ENCODE assay signal across 26 cellular contexts in the genomic region with DNA sequence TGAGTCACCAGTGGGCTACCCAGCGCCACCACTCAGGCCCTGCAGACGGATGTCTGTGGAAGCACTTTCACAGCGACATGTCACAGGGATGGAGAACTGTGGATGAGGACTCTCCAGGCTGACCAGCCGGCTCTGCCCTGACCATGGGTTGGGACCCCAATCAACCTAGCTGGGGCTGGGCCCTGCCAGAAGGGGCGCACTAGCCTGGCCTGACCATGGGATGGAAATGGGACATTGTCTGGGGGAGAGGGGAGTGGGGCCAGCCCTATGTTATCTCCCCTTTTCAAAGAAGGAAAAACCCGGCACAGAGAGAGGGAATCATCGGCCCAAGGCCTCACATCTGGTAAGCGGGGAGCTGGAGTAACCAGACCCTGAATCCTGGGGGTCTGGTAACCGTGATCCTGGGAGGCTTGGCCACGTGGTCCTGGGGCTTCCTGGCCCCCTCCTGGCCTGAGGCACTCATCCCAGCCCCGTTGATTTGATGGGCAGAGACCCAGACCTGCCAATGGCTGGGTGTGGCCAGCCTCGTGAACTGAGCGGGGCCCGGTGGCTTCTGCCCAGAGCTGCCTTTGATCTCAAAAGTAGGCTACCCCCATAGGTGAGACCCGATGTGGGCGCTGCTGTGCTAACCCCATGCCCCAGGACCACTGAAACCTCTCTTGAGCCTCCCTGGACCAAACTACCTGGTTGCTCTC. TPM values are rescaled to one million over a fixed set of nuclear protein-coding genes. Genes with fewer than 3 reads are reported as not detected.
"Had no signal": no experiment of that assay in that cellular context is flagged by ENCODE, and none has a peak within 500 bp of the region (broad histone marks: within the 10 kb centered on the region; RNA-seq: fewer than 3 reads in every experiment).

No MANE protein-coding gene starts in this region.

- H3K4me1 ChIP-seq: adrenal gland had no signal

- H3K27me3 Mint-ChIP-seq: activated CD4-positive, alpha-beta T cell treated with anti-CD3 and anti-CD28 coated beads, Interleukin-2, amount 10 ng/mL, durations not matched to agents 24 days and 14 days; activated naive CD8-positive, alpha-beta T cell treated with anti-CD3 and anti-CD28 coated beads, Interleukin-2, amount 10 ng/mL, durations not matched to agents 7 days and 5 days had no signal

- H3K4me3 Mint-ChIP-seq: activated B cell treated with CpG ODN at 0.5 μM for 24 hours; activated CD4-positive, alpha-beta memory T cell treated with anti-CD3 and anti-CD28 coated beads for 36 hours; activated CD4-positive, alpha-beta T cell treated with anti-CD3 and anti-CD28 coated beads, Interleukin-2, amount 10 ng/mL, durations not matched to agents 24 days and 14 days; activated naive CD8-positive, alpha-beta T cell treated with anti-CD3 and anti-CD28 coated beads, Interleukin-2, amount 10 ng/mL, durations not matched to agents 7 days and 5 days; T-helper 1 cell treated with Interleukin-12 subunit alpha and Interleukin-12 subunit beta and Interleukin-4 antibody, amounts not matched to agents 30 μg/mL and 1 μg/mL, for 36 hours had no signal

- H3K4me1 Mint-ChIP-seq: activated naive CD8-positive, alpha-beta T cell treated with anti-CD3 and anti-CD28 coated beads, Interleukin-2, amount 10 ng/mL, durations not matched to agents 7 days and 5 days had no signal

- H3K36me3 Mint-ChIP-seq: activated CD4-positive, alpha-beta memory T cell treated with anti-CD3 and anti-CD28 coated beads for 36 hours; activated naive CD8-positive, alpha-beta T cell treated with anti-CD3 and anti-CD28 coated beads, Interleukin-2, amount 10 ng/mL, durations not matched to agents 7 days and 5 days had no signal

- H3K27ac Mint-ChIP-seq: activated B cell treated with CpG ODN at 0.5 μM for 24 hours; activated CD4-positive, alpha-beta memory T cell treated with anti-CD3 and anti-CD28 coated beads for 36 hours; activated CD4-positive, alpha-beta T cell treated with anti-CD3 and anti-CD28 coated beads, Interleukin-2, amount 10 ng/mL, durations not matched to agents 24 days and 14 days; activated naive CD8-positive, alpha-beta T cell treated with anti-CD3 and anti-CD28 coated beads, Interleukin-2, amount 10 ng/mL, durations not matched to agents 7 days and 5 days; T-helper 1 cell treated with Interleukin-12 subunit alpha and Interleukin-12 subunit beta and Interleukin-4 antibody, amounts not matched to agents 30 μg/mL and 1 μg/mL, for 36 hours had no signal

- H3K36me3 ChIP-seq: adrenal gland, MG63, Peyer's patch had no signal

- H3K4me3 ChIP-seq: adrenal gland, MG63, Peyer's patch had no signal

- DNase-seq: activated B cell treated with CpG ODN at 0.5 μM for 24 hours; activated CD4-positive, alpha-beta T cell treated with anti-CD3 and anti-CD28 coated beads for 1 hour; activated CD4-positive, alpha-beta T cell treated with anti-CD3 and anti-CD28 coated beads, Interleukin-2, amount 10 ng/mL, durations not matched to agents 24 days and 14 days; activated CD8-positive, alpha-beta memory T cell treated with anti-CD3 and anti-CD28 coated beads for 24 hours; activated naive CD4-positive, alpha-beta T cell treated with anti-CD3 and anti-CD28 coated beads, Interleukin-2, amount 50 U/mL, for 16 hours; activated naive CD8-positive, alpha-beta T cell treated with anti-CD3 and anti-CD28 coated beads, Interleukin-2, amount 10 ng/mL, durations not matched to agents 7 days and 5 days; activated T-cell treated with anti-CD3 and anti-CD28 coated beads, Interleukin-2, amount 50 U/mL, for 48 hours; adrenal gland; anterior cingulate cortex; cerebellar nuclear complex; MG63; MV-4-11; NCI-H1105; NCI-H1436; NCI-H1694 treated with DMSO at 0.1 percent for 48 hours; NCI-H2029 treated with DMSO at 0.1 percent for 48 hours; NCI-H345; NCI-H510A; NCI-H526 treated with DMSO at 0.1 percent for 48 hours; NCI-H82; Peyer's patch; SHP77 treated with DMSO at 0.1 percent for 48 hours; T-helper 9 cell had no signal

- H3K27me3 ChIP-seq: adrenal gland, MG63, Peyer's patch had no signal

- H3K27ac ChIP-seq: adrenal gland, Peyer's patch had no signal

- H3K9me3 Mint-ChIP-seq: activated B cell treated with CpG ODN at 0.5 μM for 24 hours; activated CD4-positive, alpha-beta memory T cell treated with anti-CD3 and anti-CD28 coated beads for 36 hours; activated CD4-positive, alpha-beta T cell treated with anti-CD3 and anti-CD28 coated beads, Interleukin-2, amount 10 ng/mL, durations not matched to agents 24 days and 14 days; activated naive CD8-positive, alpha-beta T cell treated with anti-CD3 and anti-CD28 coated beads, Interleukin-2, amount 10 ng/mL, durations not matched to agents 7 days and 5 days; T-helper 1 cell treated with Interleukin-12 subunit alpha and Interleukin-12 subunit beta and Interleukin-4 antibody, amounts not matched to agents 30 μg/mL and 1 μg/mL, for 36 hours had no signal

- H3K9me3 ChIP-seq: adrenal gland, MG63, Peyer's patch had no signal

RNA-seq across cellular contexts. Expression of a gene that starts 11.2 kb away (rescaled TPM):
- total RNA-seq: activated B cell treated with CpG ODN at 0.5 μM for 24 hours; activated CD4-positive, alpha-beta memory T cell treated with anti-CD3 and anti-CD28 coated beads for 36 hours; activated CD4-positive, alpha-beta T cell treated with anti-CD3 and anti-CD28 coated beads, Interleukin-2, amount 10 ng/mL, durations not matched to agents 24 days and 14 days; activated naive CD8-positive, alpha-beta T cell treated with anti-CD3 and anti-CD28 coated beads, Interleukin-2, amount 10 ng/mL, durations not matched to agents 7 days and 5 days; cardiac septum; Peyer's patch had no signal

RNA-seq across cellular contexts. Expression of a gene that starts 42.7 kb away (rescaled TPM):
- total RNA-seq: activated B cell treated with CpG ODN at 0.5 μM for 24 hours had no signal
